In genomic region chr3:81462921-81463320, GRCh38 we compare ENCODE assay signal across 13 cellular contexts.
"Had no signal": no experiment of that assay in that cellular context is flagged by ENCODE, and none has a peak within 500 bp of the region (broad histone marks: within the 10 kb centered on the region; RNA-seq: fewer than 3 reads in every experiment).

No MANE protein-coding gene starts in this region.

- H3K27me3 ChIP-seq: ascending aorta, esophagus squamous epithelium, heart left ventricle had no signal

- H3K4me1 ChIP-seq: ascending aorta, esophagus squamous epithelium, heart left ventricle, parathyroid adenoma had no signal

- H3K4me1 Mint-ChIP-seq: activated CD4-positive, alpha-beta memory T cell treated with anti-CD3 and anti-CD28 coated beads, Interleukin-2, amount 10 ng/mL, durations not matched to agents 7 days and 5 days; activated CD4-positive, alpha-beta T cell treated with anti-CD3 and anti-CD28 coated beads for 36 hours; activated naive CD8-positive, alpha-beta T cell treated with anti-CD3 and anti-CD28 coated beads for 36 hours had no signal

- H3K9me3 Mint-ChIP-seq: activated CD4-positive, alpha-beta memory T cell treated with anti-CD3 and anti-CD28 coated beads, Interleukin-2, amount 10 ng/mL, durations not matched to agents 7 days and 5 days; activated naive CD8-positive, alpha-beta T cell treated with anti-CD3 and anti-CD28 coated beads for 36 hours had no signal

- H3K27me3 Mint-ChIP-seq: activated CD4-positive, alpha-beta T cell treated with anti-CD3 and anti-CD28 coated beads for 36 hours had no signal

- H3K36me3 ChIP-seq: ascending aorta, esophagus squamous epithelium, heart left ventricle, WERI-Rb-1 had no signal

- H3K36me3 Mint-ChIP-seq: activated naive CD8-positive, alpha-beta T cell treated with anti-CD3 and anti-CD28 coated beads for 36 hours had no signal

- H3K4me3 Mint-ChIP-seq: activated CD4-positive, alpha-beta memory T cell treated with anti-CD3 and anti-CD28 coated beads, Interleukin-2, amount 10 ng/mL, durations not matched to agents 7 days and 5 days; activated CD4-positive, alpha-beta T cell treated with anti-CD3 and anti-CD28 coated beads for 36 hours; activated naive CD8-positive, alpha-beta T cell treated with anti-CD3 and anti-CD28 coated beads for 36 hours had no signal

- H3K9me3 ChIP-seq: ascending aorta, esophagus squamous epithelium, heart left ventricle had no signal

- H3K4me3 ChIP-seq: ascending aorta, esophagus squamous epithelium, heart left ventricle had no signal

- H3K27ac ChIP-seq: ascending aorta, esophagus squamous epithelium, heart left ventricle, parathyroid adenoma, WERI-Rb-1 had no signal

- ATAC-seq: activated CD4-positive, alpha-beta T cell treated with anti-CD3 and anti-CD28 coated beads for 36 hours; heart left ventricle; left ventricle myocardium superior had no signal

- H3K27ac Mint-ChIP-seq: activated CD4-positive, alpha-beta memory T cell treated with anti-CD3 and anti-CD28 coated beads, Interleukin-2, amount 10 ng/mL, durations not matched to agents 7 days and 5 days; activated CD4-positive, alpha-beta T cell treated with anti-CD3 and anti-CD28 coated beads for 36 hours; activated naive CD8-positive, alpha-beta T cell treated with anti-CD3 and anti-CD28 coated beads for 36 hours had no signal

- DNase-seq: activated CD4-positive, alpha-beta memory T cell treated with anti-CD3 and anti-CD28 coated beads, Interleukin-2, amount 10 ng/mL, durations not matched to agents 7 days and 5 days; activated CD4-positive, alpha-beta T cell treated with anti-CD3 and anti-CD28 coated beads for 36 hours; activated gamma-delta T cell; activated naive CD8-positive, alpha-beta T cell treated with anti-CD3 and anti-CD28 coated beads for 36 hours; activated T-cell treated with anti-CD3 and anti-CD28 coated beads, Interleukin-2, amount 50 U/mL, for 48 hours; esophagus squamous epithelium; foreskin melanocyte; heart left ventricle; left ventricle myocardium superior; stimulated activated CD4-positive, alpha-beta T cell treated with anti-CD3 and anti-CD28 coated beads, Interleukin-4, amount 100 ng/mL, for 4 hours; WERI-Rb-1 had no signal
